ENCODE assay signal across 9 cellular contexts in the genomic region with DNA sequence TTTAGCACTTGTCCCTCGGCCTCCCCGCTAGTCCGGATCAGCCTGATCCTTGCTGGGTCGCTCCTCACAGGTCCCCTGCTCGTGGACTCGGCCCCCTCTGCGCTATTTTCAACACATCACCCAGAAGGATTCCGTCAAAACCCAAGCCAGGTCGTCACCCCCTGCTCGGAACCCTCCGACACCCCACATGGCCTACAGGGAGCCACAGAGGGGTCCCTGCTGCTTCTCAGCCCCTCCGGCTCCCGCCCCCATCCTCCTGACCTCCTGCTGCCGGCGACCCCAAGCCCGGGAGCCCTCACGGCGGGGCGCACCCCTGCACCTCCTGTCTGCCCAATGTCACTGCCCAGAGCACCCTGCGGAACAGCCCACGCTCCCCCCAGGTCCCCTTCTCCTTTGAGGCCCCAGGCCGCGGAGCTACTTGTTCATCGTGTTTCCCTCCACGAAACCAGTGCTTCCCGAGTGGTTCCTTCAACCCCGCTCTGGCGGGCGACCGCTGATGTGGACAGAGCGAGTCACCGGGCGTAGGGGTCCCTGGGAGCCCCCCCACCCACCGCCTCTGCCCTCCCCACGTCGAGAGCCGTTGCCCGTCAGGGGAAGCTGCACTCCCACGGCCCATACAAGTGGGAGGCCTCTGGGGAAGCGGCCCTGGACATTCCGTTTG. TPM values are rescaled to one million over a fixed set of nuclear protein-coding genes. Genes with fewer than 3 reads are reported as not detected.
A peak's percentile ranks its signal among the peaks of the same experiment; 100 is the strongest.
DNase-seq lines count a peak whose midpoint lies in the region; ATAC-seq and TF ChIP-seq lines count a peak whose summit lies in the region.
"Had no signal": no experiment of that assay in that cellular context is flagged by ENCODE, and none has a peak within 500 bp of the region (broad histone marks: within the 10 kb centered on the region; RNA-seq: fewer than 3 reads in every experiment).

No MANE protein-coding gene starts in this region.

- H3K4me3 Mint-ChIP-seq in endothelial cell (ENCODE audit: unreplicated experiment) (peak overlapping the region; percentile 72), memory B cell (peak overlapping the region; percentile 74)

- no peaks in the 10 kb centered on the region for H3K9me3 ChIP-seq in subcutaneous abdominal adipose tissue (ENCODE audit: control insufficient read depth in 5 of 5, low read length in 5 of 5)

- peaks cover 0 to 8% (median 4%) of the 10 kb centered on the region in 5 donors for H3K36me3 ChIP-seq in subcutaneous abdominal adipose tissue (ENCODE audit: control insufficient read depth in 5 of 5, insufficient read depth in 5 of 5, low read length in 5 of 5)

- H3K9me3 Mint-ChIP-seq in endothelial cell (ENCODE audit: unreplicated experiment), result no peaks in the 10 kb centered on the region
- no peaks in the 10 kb centered on the region for H3K9me3 Mint-ChIP-seq in memory B cell

- DNase-seq in NB4 (ENCODE audit: low read depth) (peak; percentile 25), endothelial cell (ENCODE audit: low spot score) (peak; percentile 26), memory B cell (ENCODE audit: low spot score in 2 of 2) (no peak), NCI-H526 treated with DMSO at 0.1 percent for 48 hours (lab: John Stamatoyannopoulos, UW) (no peak), NCI-H1930 (lab: John Stamatoyannopoulos, UW) (no peak), KBM-7 (no peak)
- DNase-seq in stimulated activated CD4-positive, alpha-beta T cell treated with anti-CD3 and anti-CD28 coated beads, Interleukin-4, amount 100 ng/mL, for 24 hours, result no peak

- H3K27me3 Mint-ChIP-seq in endothelial cell (ENCODE audit: unreplicated experiment), result peaks cover 13% of the 10 kb centered on the region
- no peaks in the 10 kb centered on the region for H3K27me3 Mint-ChIP-seq in memory B cell

- in situ Hi-C loops in KBM-7 (cut with MboI; ENCODE audit: low pct_unique_long_range_greater_than_20kb, low sequenced_read_pairs), result no loop called here

- no peak overlapping the region for H3K27ac Mint-ChIP-seq in endothelial cell (ENCODE audit: unreplicated experiment)
- H3K27ac Mint-ChIP-seq in memory B cell, result peak overlapping the region; percentile 55

- H3K4me1 ChIP-seq in subcutaneous abdominal adipose tissue (ENCODE audit: control insufficient read depth in 5 of 5, insufficient read depth in 5 of 5, low read length in 5 of 5), result peaks cover 19 to 52% (median 47%) of the 10 kb centered on the region in 5 donors

- H3K9ac ChIP-seq in subcutaneous abdominal adipose tissue (ENCODE audit: low read length in 5 of 5), result peak overlapping the region in 4 of 5 donors; percentile 53 to 84 (median 66)

- H3K36me3 Mint-ChIP-seq in endothelial cell (ENCODE audit: low read depth, unreplicated experiment) (no peaks in the 10 kb centered on the region), memory B cell (no peaks in the 10 kb centered on the region)

- H3K4me1 Mint-ChIP-seq in endothelial cell (ENCODE audit: unreplicated experiment) (peaks cover 18% of the 10 kb centered on the region), memory B cell (peaks cover 9% of the 10 kb centered on the region)

- TF ChIP-seq CTCF in NB4 (IDR thresholded peaks at IDR 0.05; ENCODE audit: low read depth, low read length) (no peak), endothelial cell (IDR thresholded peaks at IDR 0.05; ENCODE audit: unreplicated experiment) (no peak)

- TF ChIP-seq POLR2A in NB4 (IDR thresholded peaks at IDR 0.05; ENCODE audit: extremely low read depth, insufficient read length), result no peak

- H3K27me3 ChIP-seq in subcutaneous abdominal adipose tissue (ENCODE audit: control insufficient read depth in 5 of 5, insufficient read depth in 4 of 5, low read length in 5 of 5), result no peaks in the 10 kb centered on the region

- ATAC-seq in memory B cell (ENCODE audit: low read depth), result no peak

- H3K4me3 ChIP-seq in NB4 (ENCODE audit: low read depth, low read length) (no peak overlapping the region), subcutaneous abdominal adipose tissue (ENCODE audit: low read depth in 1 of 5, low read length in 5 of 5) (peak overlapping the region; percentile 15 to 90 (median 53))

- peak overlapping the region; percentile 99 for H3K27ac ChIP-seq in subcutaneous abdominal adipose tissue (ENCODE audit: low read depth, low read length)

RNA-seq across cellular contexts. Expression of a gene that starts 0.6 kb away (rescaled TPM):
- 128 TPM for total RNA-seq in endothelial cell (ENCODE audit: unreplicated experiment)
- total RNA-seq: SK-MEL-5 had no signal

RNA-seq across cellular contexts. Expression of a gene that starts 32.7 kb away (rescaled TPM):
- 43.7 TPM for total RNA-seq in endothelial cell (ENCODE audit: unreplicated experiment)

Comparison
In these comparisons a context has a peak if more than half of its experiments do, and no peak if none do; other contexts are left out.
1. DNase-seq: peak in NB4 (single experiment) and endothelial cell (single experiment); none in memory B cell (0 of 2), stimulated activated CD4-positive, alpha-beta T cell treated with anti-CD3 and anti-CD28 coated beads, Interleukin-4, amount 100 ng/mL, for 24 hours (single experiment), NCI-H526 treated with DMSO at 0.1 percent for 48 hours (single experiment), NCI-H1930 (0 of 2) and KBM-7 (single experiment).